8 cellular contexts compared by ENCODE assay signal in genomic region chr16:165539-166374, GRCh38. TPM values are rescaled to one million over a fixed set of nuclear protein-coding genes. Genes with fewer than 3 reads are reported as not detected.
DNase-seq lines count a peak whose midpoint lies in the region; ATAC-seq and TF ChIP-seq lines count a peak whose summit lies in the region.
"Had no signal": no experiment of that assay in that cellular context is flagged by ENCODE, and none has a peak within 500 bp of the region (broad histone marks: within the 10 kb centered on the region; RNA-seq: fewer than 3 reads in every experiment).

Gene HBM (plus strand): TSS chr16:165978. CDS start chr16:165998, 20 bp downstream.

- TF ChIP-seq CTCF in psoas muscle (IDR thresholded peaks at IDR 0.05) = no peak
- no peak for TF ChIP-seq CTCF in adrenal gland (IDR thresholded peaks at IDR 0.05)
- TF ChIP-seq CTCF in testis (IDR thresholded peaks at IDR 0.05) = no peak

- ATAC-seq in psoas muscle (peak in 2 of 4 donors; percentile 18 to 35), GM21786 (IDR thresholded peaks at IDR 0.05; ENCODE audit: unreplicated experiment) (no peak)

- H3K27me3 ChIP-seq in psoas muscle (ENCODE audit: insufficient read depth in 3 of 3, low read length in 2 of 3) = peaks cover 0 to 70% (median 34%) of the 10 kb centered on the region in 3 donors
- H3K27me3 ChIP-seq in adrenal gland = peaks cover 46% of the 10 kb centered on the region
- H3K27me3 ChIP-seq in testis = peaks cover 4% of the 10 kb centered on the region

- peak within 1 kb of the TSS; percentile 38; the same call in 1 of the 2 replicates for H3K9ac ChIP-seq in ES-I3 (ENCODE audit: low read depth, low read length)

- DNase-seq in NCI-H2171 treated with DMSO at 0.1 percent for 48 hours (lab: John Stamatoyannopoulos, UW) = peak; percentile 73
- peak; percentile 90 to 91 for DNase-seq in erythroblast (lab: John Stamatoyannopoulos, UW)
- no peak for DNase-seq in psoas muscle
- no peak for DNase-seq in adrenal gland
- DNase-seq in testis = no peak
- DNase-seq: SHP77 treated with DMSO at 0.1 percent for 48 hours had no signal

- intact Hi-C loops in psoas muscle (cut with DNase I) (no loop called here), adrenal gland (cut with DNase I) (no loop called here), testis (cut with DNase I; ENCODE audit: low total_unique reads) (no loop called here)

- H3K36me3 ChIP-seq in ES-I3 (ENCODE audit: insufficient read depth, low read length) = no peaks in the 10 kb centered on the region
- H3K36me3 ChIP-seq in psoas muscle (ENCODE audit: insufficient read depth in 1 of 2, low read depth in 1 of 2) = no peaks in the 10 kb centered on the region
- no peaks in the 10 kb centered on the region for H3K36me3 ChIP-seq in adrenal gland (replicated peaks in 1 of 2)
- no peaks in the 10 kb centered on the region for H3K36me3 ChIP-seq in testis (ENCODE audit: low read depth, missing control alignments)

- H3K4me3 ChIP-seq in psoas muscle (peak within 1 kb of the TSS; percentile 34), adrenal gland (peak within 1 kb of the TSS in 1 of 4 donors; percentile 23), testis (peak within 1 kb of the TSS in 1 of 2 donors; percentile 29)

- H3K27ac ChIP-seq in psoas muscle (no peak within 1 kb of the TSS), adrenal gland (no peak within 1 kb of the TSS), testis (no peak within 1 kb of the TSS)

- TF ChIP-seq POLR2A in erythroblast (IDR thresholded peaks at IDR 0.05; ENCODE audit: low read length) = peak; percentile 85
- no peak for TF ChIP-seq POLR2A in adrenal gland (IDR thresholded peaks at IDR 0.05)
- TF ChIP-seq POLR2A in testis (IDR thresholded peaks at IDR 0.05) = no peak

- H3K9me3 ChIP-seq in ES-I3 (ENCODE audit: control insufficient read depth, insufficient read depth, low read length) (no peaks in the 10 kb centered on the region), psoas muscle (no peaks in the 10 kb centered on the region), adrenal gland (replicated peaks in 1 of 3) (no peaks in the 10 kb centered on the region), testis (no peaks in the 10 kb centered on the region)

- H3K4me1 ChIP-seq in ES-I3 (ENCODE audit: insufficient read depth, low read length) (0 out of 2 replicates have a peak, but pooled peaks cover 4% of the 10 kb centered on the region), psoas muscle (peaks cover 11% of the 10 kb centered on the region), adrenal gland (replicated peaks in 1 of 2) (peaks cover 7 to 16% of the 10 kb centered on the region in 2 donors), testis (peaks cover 15% of the 10 kb centered on the region)

- 2% methylated on average over 60 to 75 of the region's 75 CpGs for WGBS in psoas muscle, 3 donors
- 0 to 2% (median 1%) methylated on average over 1 to 75 of the region's 75 CpGs for WGBS in adrenal gland, 4 donors
- WGBS in testis, 2 donors = 0 to 2% methylated on average over 2 to 57 of the region's 75 CpGs

RNA-seq across cellular contexts. Expression of gene HBM, which starts in this region (rescaled TPM):
- 1 to 10 TPM in 1 of 4 donors, not detected in 3; 2.9 TPM for total RNA-seq in psoas muscle
- not detected for polyA plus RNA-seq in psoas muscle
- total RNA-seq in adrenal gland = under 1 TPM in 2 of 8 donors, not detected in 6; 0.53 to 0.61 TPM
- not detected for polyA plus RNA-seq in adrenal gland
- total RNA-seq in testis = 1 to 10 TPM; 1.6 to 3.7 TPM
- polyA plus RNA-seq in testis (ENCODE audit: insufficient read depth, low read depth, low replicate concordance) = not detected

Comparison
In these comparisons a context has a peak if more than half of its experiments do, and no peak if none do; other contexts are left out.
1. DNase-seq: peak in NCI-H2171 treated with DMSO at 0.1 percent for 48 hours (single experiment) and erythroblast (2 of 2); none in psoas muscle (0 of 2), adrenal gland (0 of 7) and testis (single experiment).